ENCODE assay signal across 11 cellular contexts in genomic region chr6:95686858-95687257, GRCh38.
"Had no signal": no experiment of that assay in that cellular context is flagged by ENCODE, and none has a peak within 500 bp of the region (broad histone marks: within the 10 kb centered on the region; RNA-seq: fewer than 3 reads in every experiment).

No MANE protein-coding gene starts in this region.

- H3K27ac ChIP-seq: gastroesophageal sphincter, heart right ventricle, thyroid gland had no signal

- H3K4me1 ChIP-seq: gastroesophageal sphincter, thyroid gland had no signal

- H3K36me3 ChIP-seq: gastroesophageal sphincter, heart right ventricle, thyroid gland had no signal

- H3K4me3 ChIP-seq: gastroesophageal sphincter, heart right ventricle, thyroid gland had no signal

- ATAC-seq: activated CD8-positive, alpha-beta memory T cell treated with anti-CD3 and anti-CD28 coated beads, Interleukin-2, amount 10 ng/mL, durations not matched to agents 7 days and 5 days; gastroesophageal sphincter; heart right ventricle; stimulated activated naive B cell treated with anti-CD40 and anti-IgM and Interleukin-4, amounts not matched to agents 10 μg/mL and 1 μg/mL and 100 μg/mL, for 72 hours had no signal

- DNase-seq: activated CD4-positive, alpha-beta memory T cell treated with anti-CD3 and anti-CD28 coated beads, Interleukin-2, amount 10 ng/mL, durations not matched to agents 7 days and 5 days; activated CD4-positive, alpha-beta T cell treated with anti-CD3 and anti-CD28 coated beads for 48 hours; activated CD4-positive, CD25-positive, alpha-beta regulatory T cell; activated CD8-positive, alpha-beta memory T cell treated with anti-CD3 and anti-CD28 coated beads, Interleukin-2, amount 10 ng/mL, durations not matched to agents 7 days and 5 days; effector CD4-positive, alpha-beta T cell; heart right ventricle; kidney glomerular epithelial cell; occipital lobe; stimulated activated naive B cell treated with anti-CD40 and anti-IgM and Interleukin-4, amounts not matched to agents 10 μg/mL and 1 μg/mL and 100 μg/mL, for 72 hours; thyroid gland had no signal

- H3K9me3 ChIP-seq: gastroesophageal sphincter, thyroid gland had no signal

- H3K27me3 ChIP-seq: gastroesophageal sphincter, heart right ventricle, thyroid gland had no signal
